In the genomic region with DNA sequence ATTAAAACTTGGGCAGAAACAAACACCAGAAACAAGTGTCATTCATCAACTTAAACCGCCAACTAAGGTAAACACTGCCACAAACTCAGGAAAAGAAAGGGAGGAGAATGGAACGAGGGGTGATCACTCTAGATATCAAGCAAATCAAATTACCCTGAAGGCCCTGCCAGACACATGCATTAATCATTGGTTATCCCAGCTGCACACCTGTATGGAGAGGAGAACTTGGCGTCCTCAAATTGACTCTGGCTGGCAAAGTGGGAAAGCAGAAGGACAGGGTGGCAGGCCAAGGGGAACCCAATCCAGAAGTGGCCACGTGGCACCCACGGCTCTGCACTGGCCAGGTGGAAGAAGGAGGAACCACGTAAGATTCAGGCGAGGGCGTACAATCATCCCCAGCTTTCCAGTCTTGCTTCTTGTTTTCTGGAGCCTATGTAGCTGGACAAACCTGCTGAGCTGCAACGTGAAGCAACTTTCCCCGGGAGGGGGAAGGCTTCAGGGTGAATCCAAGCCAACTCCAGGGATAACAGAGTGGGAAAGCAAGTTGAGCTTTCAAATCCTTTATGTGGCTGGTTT, we compare ENCODE assay signal across 1 cellular context.
TF ChIP-seq lines count a peak whose summit lies in the region.

No MANE protein-coding gene starts in this region.

TF ChIP-seq in K562, 482 proteins besides CTCF, POLR2A, EP300 and RAD21 (continued from another document and continues in another):
- TF ChIP-seq, protein P1, sequence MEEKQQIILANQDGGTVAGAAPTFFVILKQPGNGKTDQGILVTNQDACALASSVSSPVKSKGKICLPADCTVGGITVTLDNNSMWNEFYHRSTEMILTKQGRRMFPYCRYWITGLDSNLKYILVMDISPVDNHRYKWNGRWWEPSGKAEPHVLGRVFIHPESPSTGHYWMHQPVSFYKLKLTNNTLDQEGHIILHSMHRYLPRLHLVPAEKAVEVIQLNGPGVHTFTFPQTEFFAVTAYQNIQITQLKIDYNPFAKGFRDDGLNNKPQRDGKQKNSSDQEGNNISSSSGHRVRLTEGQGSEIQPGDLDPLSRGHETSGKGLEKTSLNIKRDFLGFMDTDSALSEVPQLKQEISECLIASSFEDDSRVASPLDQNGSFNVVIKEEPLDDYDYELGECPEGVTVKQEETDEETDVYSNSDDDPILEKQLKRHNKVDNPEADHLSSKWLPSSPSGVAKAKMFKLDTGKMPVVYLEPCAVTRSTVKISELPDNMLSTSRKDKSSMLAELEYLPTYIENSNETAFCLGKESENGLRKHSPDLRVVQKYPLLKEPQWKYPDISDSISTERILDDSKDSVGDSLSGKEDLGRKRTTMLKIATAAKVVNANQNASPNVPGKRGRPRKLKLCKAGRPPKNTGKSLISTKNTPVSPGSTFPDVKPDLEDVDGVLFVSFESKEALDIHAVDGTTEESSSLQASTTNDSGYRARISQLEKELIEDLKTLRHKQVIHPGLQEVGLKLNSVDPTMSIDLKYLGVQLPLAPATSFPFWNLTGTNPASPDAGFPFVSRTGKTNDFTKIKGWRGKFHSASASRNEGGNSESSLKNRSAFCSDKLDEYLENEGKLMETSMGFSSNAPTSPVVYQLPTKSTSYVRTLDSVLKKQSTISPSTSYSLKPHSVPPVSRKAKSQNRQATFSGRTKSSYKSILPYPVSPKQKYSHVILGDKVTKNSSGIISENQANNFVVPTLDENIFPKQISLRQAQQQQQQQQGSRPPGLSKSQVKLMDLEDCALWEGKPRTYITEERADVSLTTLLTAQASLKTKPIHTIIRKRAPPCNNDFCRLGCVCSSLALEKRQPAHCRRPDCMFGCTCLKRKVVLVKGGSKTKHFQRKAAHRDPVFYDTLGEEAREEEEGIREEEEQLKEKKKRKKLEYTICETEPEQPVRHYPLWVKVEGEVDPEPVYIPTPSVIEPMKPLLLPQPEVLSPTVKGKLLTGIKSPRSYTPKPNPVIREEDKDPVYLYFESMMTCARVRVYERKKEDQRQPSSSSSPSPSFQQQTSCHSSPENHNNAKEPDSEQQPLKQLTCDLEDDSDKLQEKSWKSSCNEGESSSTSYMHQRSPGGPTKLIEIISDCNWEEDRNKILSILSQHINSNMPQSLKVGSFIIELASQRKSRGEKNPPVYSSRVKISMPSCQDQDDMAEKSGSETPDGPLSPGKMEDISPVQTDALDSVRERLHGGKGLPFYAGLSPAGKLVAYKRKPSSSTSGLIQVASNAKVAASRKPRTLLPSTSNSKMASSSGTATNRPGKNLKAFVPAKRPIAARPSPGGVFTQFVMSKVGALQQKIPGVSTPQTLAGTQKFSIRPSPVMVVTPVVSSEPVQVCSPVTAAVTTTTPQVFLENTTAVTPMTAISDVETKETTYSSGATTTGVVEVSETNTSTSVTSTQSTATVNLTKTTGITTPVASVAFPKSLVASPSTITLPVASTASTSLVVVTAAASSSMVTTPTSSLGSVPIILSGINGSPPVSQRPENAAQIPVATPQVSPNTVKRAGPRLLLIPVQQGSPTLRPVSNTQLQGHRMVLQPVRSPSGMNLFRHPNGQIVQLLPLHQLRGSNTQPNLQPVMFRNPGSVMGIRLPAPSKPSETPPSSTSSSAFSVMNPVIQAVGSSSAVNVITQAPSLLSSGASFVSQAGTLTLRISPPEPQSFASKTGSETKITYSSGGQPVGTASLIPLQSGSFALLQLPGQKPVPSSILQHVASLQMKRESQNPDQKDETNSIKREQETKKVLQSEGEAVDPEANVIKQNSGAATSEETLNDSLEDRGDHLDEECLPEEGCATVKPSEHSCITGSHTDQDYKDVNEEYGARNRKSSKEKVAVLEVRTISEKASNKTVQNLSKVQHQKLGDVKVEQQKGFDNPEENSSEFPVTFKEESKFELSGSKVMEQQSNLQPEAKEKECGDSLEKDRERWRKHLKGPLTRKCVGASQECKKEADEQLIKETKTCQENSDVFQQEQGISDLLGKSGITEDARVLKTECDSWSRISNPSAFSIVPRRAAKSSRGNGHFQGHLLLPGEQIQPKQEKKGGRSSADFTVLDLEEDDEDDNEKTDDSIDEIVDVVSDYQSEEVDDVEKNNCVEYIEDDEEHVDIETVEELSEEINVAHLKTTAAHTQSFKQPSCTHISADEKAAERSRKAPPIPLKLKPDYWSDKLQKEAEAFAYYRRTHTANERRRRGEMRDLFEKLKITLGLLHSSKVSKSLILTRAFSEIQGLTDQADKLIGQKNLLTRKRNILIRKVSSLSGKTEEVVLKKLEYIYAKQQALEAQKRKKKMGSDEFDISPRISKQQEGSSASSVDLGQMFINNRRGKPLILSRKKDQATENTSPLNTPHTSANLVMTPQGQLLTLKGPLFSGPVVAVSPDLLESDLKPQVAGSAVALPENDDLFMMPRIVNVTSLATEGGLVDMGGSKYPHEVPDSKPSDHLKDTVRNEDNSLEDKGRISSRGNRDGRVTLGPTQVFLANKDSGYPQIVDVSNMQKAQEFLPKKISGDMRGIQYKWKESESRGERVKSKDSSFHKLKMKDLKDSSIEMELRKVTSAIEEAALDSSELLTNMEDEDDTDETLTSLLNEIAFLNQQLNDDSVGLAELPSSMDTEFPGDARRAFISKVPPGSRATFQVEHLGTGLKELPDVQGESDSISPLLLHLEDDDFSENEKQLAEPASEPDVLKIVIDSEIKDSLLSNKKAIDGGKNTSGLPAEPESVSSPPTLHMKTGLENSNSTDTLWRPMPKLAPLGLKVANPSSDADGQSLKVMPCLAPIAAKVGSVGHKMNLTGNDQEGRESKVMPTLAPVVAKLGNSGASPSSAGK (IDR thresholded peaks at IDR 0.05): peak; percentile 96
- no peak for TF ChIP-seq POLR2H (tag; IDR thresholded peaks at IDR 0.05; ENCODE audit: low read depth)
- no peak for TF ChIP-seq FOXA3 (CRISPR knock-in tag; conservative IDR thresholded peaks at IDR 0.05 in 1 of 2, IDR thresholded peaks at IDR 0.05 in 1 of 2)
- TF ChIP-seq TSC22D4 (tag; IDR thresholded peaks at IDR 0.05): no peak
- no peak for TF ChIP-seq SIRT6 (IDR thresholded peaks at IDR 0.05; ENCODE audit: low read depth, low read length)
- peak; percentile 69; the same call in 1 of the 2 replicates for TF ChIP-seq CHCHD3 (CRISPR knock-in tag; IDR thresholded peaks at IDR 0.05)
- TF ChIP-seq XRCC5 (IDR thresholded peaks at IDR 0.05; ENCODE audit: low read depth, low read length): peak; percentile 31; the same call in 1 of the 2 replicates
- TF ChIP-seq DPF2 (IDR thresholded peaks at IDR 0.05): no peak; the same call in 1 of the 2 replicates
- no peak for TF ChIP-seq NCOA1 (IDR thresholded peaks at IDR 0.05; ENCODE audit: low read depth)
- no peak for TF ChIP-seq BDP1 (IDR thresholded peaks at IDR 0.05; ENCODE audit: insufficient read depth, insufficient read length)
- TF ChIP-seq, protein P2, sequence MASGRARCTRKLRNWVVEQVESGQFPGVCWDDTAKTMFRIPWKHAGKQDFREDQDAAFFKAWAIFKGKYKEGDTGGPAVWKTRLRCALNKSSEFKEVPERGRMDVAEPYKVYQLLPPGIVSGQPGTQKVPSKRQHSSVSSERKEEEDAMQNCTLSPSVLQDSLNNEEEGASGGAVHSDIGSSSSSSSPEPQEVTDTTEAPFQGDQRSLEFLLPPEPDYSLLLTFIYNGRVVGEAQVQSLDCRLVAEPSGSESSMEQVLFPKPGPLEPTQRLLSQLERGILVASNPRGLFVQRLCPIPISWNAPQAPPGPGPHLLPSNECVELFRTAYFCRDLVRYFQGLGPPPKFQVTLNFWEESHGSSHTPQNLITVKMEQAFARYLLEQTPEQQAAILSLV (tag; IDR thresholded peaks at IDR 0.05): no peak
- 0 out of 2 replicates have a peak, but pooled peaks have one; percentile 30 for TF ChIP-seq CBX5 (IDR thresholded peaks at IDR 0.05; ENCODE audit: borderline replicate concordance, low read depth)
- TF ChIP-seq RBM39 (optimal IDR thresholded peaks at IDR 0.05; ENCODE audit: low read depth, low read length): no peak
- no peak for TF ChIP-seq TCFL5 (CRISPR knock-in tag; conservative IDR thresholded peaks at IDR 0.05)
- no peak for TF ChIP-seq SOX6 (IDR thresholded peaks at IDR 0.05)
- TF ChIP-seq NONO (IDR thresholded peaks at IDR 0.05; ENCODE audit: low read depth in 2 of 2, low read length in 1 of 2): no peak
- TF ChIP-seq NR2F6 (CRISPR knock-in tag; IDR thresholded peaks at IDR 0.05): no peak
- no peak for TF ChIP-seq ZNF324 (CRISPR knock-in tag; IDR thresholded peaks at IDR 0.05)
- TF ChIP-seq ZBED1 (IDR thresholded peaks at IDR 0.05): no peak
- peak; percentile 91 for TF ChIP-seq MEIS2 (IDR thresholded peaks at IDR 0.05; ENCODE audit: partially characterized antibody)
- TF ChIP-seq YBX1 (IDR thresholded peaks at IDR 0.05): no peak
- TF ChIP-seq POLR2AphosphoS5 (IDR thresholded peaks at IDR 0.05; ENCODE audit: control insufficient read depth, insufficient read depth, low read depth, low read length): peak; percentile 70; the same call in 1 of the 2 replicates
- no peak for TF ChIP-seq ETS2 (tag; IDR thresholded peaks at IDR 0.05; ENCODE audit: borderline replicate concordance, poor library complexity, severe bottlenecking)
- TF ChIP-seq RCOR1 (IDR thresholded peaks at IDR 0.05; ENCODE audit: borderline replicate concordance in 1 of 2, low read depth in 2 of 2, low read length in 2 of 2): peak in 1 of 2 experiments; percentile 8; a peak in 1 of 4 replicates
- peak; percentile 28; the same call in 1 of the 2 replicates for TF ChIP-seq HBP1 (CRISPR knock-in tag; IDR thresholded peaks at IDR 0.05)
- no peak for TF ChIP-seq ZNF778 (CRISPR knock-in tag; IDR thresholded peaks at IDR 0.05)
- TF ChIP-seq MBD1 (CRISPR knock-in tag; IDR thresholded peaks at IDR 0.05): no peak
- TF ChIP-seq, protein P3, sequence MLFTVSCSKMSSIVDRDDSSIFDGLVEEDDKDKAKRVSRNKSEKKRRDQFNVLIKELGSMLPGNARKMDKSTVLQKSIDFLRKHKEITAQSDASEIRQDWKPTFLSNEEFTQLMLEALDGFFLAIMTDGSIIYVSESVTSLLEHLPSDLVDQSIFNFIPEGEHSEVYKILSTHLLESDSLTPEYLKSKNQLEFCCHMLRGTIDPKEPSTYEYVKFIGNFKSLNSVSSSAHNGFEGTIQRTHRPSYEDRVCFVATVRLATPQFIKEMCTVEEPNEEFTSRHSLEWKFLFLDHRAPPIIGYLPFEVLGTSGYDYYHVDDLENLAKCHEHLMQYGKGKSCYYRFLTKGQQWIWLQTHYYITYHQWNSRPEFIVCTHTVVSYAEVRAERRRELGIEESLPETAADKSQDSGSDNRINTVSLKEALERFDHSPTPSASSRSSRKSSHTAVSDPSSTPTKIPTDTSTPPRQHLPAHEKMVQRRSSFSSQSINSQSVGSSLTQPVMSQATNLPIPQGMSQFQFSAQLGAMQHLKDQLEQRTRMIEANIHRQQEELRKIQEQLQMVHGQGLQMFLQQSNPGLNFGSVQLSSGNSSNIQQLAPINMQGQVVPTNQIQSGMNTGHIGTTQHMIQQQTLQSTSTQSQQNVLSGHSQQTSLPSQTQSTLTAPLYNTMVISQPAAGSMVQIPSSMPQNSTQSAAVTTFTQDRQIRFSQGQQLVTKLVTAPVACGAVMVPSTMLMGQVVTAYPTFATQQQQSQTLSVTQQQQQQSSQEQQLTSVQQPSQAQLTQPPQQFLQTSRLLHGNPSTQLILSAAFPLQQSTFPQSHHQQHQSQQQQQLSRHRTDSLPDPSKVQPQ (CRISPR knock-in tag; IDR thresholded peaks at IDR 0.05; ENCODE audit: borderline replicate concordance): no peak
- TF ChIP-seq SAFB2 (IDR thresholded peaks at IDR 0.05; ENCODE audit: borderline replicate concordance, low read depth, low read length, severe bottlenecking): no peak
- no peak for TF ChIP-seq ZNF121 (CRISPR knock-in tag; conservative IDR thresholded peaks at IDR 0.05)
- TF ChIP-seq, protein P4, sequence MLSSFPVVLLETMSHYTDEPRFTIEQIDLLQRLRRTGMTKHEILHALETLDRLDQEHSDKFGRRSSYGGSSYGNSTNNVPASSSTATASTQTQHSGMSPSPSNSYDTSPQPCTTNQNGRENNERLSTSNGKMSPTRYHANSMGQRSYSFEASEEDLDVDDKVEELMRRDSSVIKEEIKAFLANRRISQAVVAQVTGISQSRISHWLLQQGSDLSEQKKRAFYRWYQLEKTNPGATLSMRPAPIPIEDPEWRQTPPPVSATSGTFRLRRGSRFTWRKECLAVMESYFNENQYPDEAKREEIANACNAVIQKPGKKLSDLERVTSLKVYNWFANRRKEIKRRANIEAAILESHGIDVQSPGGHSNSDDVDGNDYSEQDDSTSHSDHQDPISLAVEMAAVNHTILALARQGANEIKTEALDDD (IDR thresholded peaks at IDR 0.05): peak; percentile 22; the same call in 1 of the 2 replicates
- TF ChIP-seq ZNF512 (tag; IDR thresholded peaks at IDR 0.05): no peak
- TF ChIP-seq FOXM1 (IDR thresholded peaks at IDR 0.05; ENCODE audit: low read depth): no peak
- TF ChIP-seq FOXM1 (CRISPR knock-in tag; IDR thresholded peaks at IDR 0.05; ENCODE audit: low read depth): no peak
- TF ChIP-seq ZNF217 (CRISPR knock-in tag; IDR thresholded peaks at IDR 0.05): no peak
